Comparison of ENCODE assay signal across 18 cellular contexts in the genomic region with DNA sequence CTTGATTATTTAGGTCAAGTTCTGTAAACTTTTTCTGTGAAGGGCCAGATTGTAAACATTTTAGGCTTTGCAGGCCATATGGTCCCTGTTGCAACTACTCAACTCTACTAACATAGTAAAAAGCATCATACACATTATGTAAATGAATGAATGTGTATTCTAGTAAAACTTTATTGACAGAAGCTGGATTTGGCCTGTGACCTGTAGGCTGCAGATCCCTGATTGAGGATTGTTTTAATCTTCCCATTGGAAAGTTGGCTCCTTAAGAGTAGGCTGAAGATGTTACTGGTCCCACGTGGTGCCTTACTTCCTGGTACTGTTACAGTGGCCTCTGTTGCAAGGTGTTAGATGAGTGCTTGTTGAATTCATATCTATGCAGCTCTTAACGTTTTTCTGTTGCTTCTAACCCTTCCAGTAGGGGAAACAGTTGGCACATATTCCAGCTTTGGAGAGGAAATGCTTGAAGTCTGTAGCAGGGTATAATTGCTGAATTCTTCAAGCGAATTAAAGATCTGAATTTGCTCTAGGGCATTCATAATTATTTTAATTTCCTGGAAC.
A peak's percentile ranks its signal among the peaks of the same experiment; 100 is the strongest.
DNase-seq lines count a peak whose midpoint lies in the region; TF ChIP-seq lines count a peak whose summit lies in the region.
"Had no signal": no experiment of that assay in that cellular context is flagged by ENCODE, and none has a peak within 500 bp of the region (broad histone marks: within the 10 kb centered on the region; RNA-seq: fewer than 3 reads in every experiment).

No MANE protein-coding gene starts in this region.

- TF ChIP-seq POLR2A in prostate gland (IDR thresholded peaks at IDR 0.05), result no peak

- peaks cover 86% of the 10 kb centered on the region for H3K4me1 ChIP-seq in DOHH2 (ENCODE audit: control insufficient read depth, low read length)
- no peaks in the 10 kb centered on the region for H3K4me1 ChIP-seq in endodermal cell (ENCODE audit: control insufficient read depth, insufficient read depth, low read length)
- H3K4me1 ChIP-seq in prostate gland (replicated peaks), result no peaks in the 10 kb centered on the region

- DNase-seq in LNCaP clone FGC (ENCODE audit: low read depth), result peak; percentile 22
- peak; percentile 33 for DNase-seq in endodermal cell
- peak; percentile 45 for DNase-seq in pons (ENCODE audit: low spot score)
- DNase-seq in glomerular visceral epithelial cell (ENCODE audit: extremely low spot score), result no peak
- DNase-seq in prostate gland (ENCODE audit: low spot score), result no peak
- DNase-seq in T1000 (lab: John Stamatoyannopoulos, UW), result no peak
- no peak for DNase-seq in stimulated activated naive CD4-positive, alpha-beta T cell (lab: John Stamatoyannopoulos, UW)
- DNase-seq: activated CD4-positive, alpha-beta T cell treated with anti-CD3 and anti-CD28 coated beads, Interleukin-2, amount 50 U/mL, for 48 hours; activated effector memory CD4-positive, alpha-beta T cell treated with anti-CD3 and anti-CD28 coated beads, Interleukin-2, amount 50 U/mL, for 16 hours; CD4-positive, alpha-beta memory T cell; heart left ventricle; MG63; NCI-H1694; nucleus accumbens; PC-9; SIG-M5 had no signal

- H3K4me2 ChIP-seq in DOHH2 (ENCODE audit: low read length), result peak overlapping the region; percentile 61
- H3K4me2 ChIP-seq: PC-9 had no signal

- H3K9me3 ChIP-seq in DOHH2 (ENCODE audit: control insufficient read depth, insufficient read depth, low read length) (no peaks in the 10 kb centered on the region), endodermal cell (ENCODE audit: control insufficient read depth, low read length) (no peaks in the 10 kb centered on the region), prostate gland (no peaks in the 10 kb centered on the region)
- H3K9me3 ChIP-seq: heart left ventricle, MG63 had no signal

- no peak overlapping the region for H3K4me3 Mint-ChIP-seq in endodermal cell
- H3K4me3 Mint-ChIP-seq: CD4-positive, alpha-beta memory T cell had no signal

- intact Hi-C loops in prostate gland (cut with DNase I), result no loop called here

- H3K4me1 Mint-ChIP-seq in endodermal cell, result peaks cover 22% of the 10 kb centered on the region
- H3K4me1 Mint-ChIP-seq: CD4-positive, alpha-beta memory T cell had no signal

- 0 out of 2 replicates have a peak, but pooled peaks cover 2% of the 10 kb centered on the region for H3F3A ChIP-seq in DOHH2 (ENCODE audit: control insufficient read depth, insufficient read depth)

- H3K27me3 Mint-ChIP-seq in endodermal cell (ENCODE audit: insufficient read depth), result no peaks in the 10 kb centered on the region
- H3K27me3 Mint-ChIP-seq: CD4-positive, alpha-beta memory T cell had no signal

- 59 to 100% methylated on average over 1 to 3 of the region's 3 CpGs for WGBS in endodermal cell (ENCODE audit: insufficient coverage in 1 of 2, insufficient read length in 1 of 2), 2 experiments
- 51% methylated on average over 3 of the region's 3 CpGs for WGBS in prostate gland

- no peak for TF ChIP-seq CTCF in DOHH2 (IDR thresholded peaks at IDR 0.05; ENCODE audit: low read depth, low read length, poor library complexity, severe bottlenecking)
- TF ChIP-seq CTCF in LNCaP clone FGC (IDR thresholded peaks at IDR 0.05; ENCODE audit: control insufficient read depth, extremely low read depth, insufficient read depth), result no peak
- TF ChIP-seq CTCF in endodermal cell (conservative IDR thresholded peaks at IDR 0.05), result no peak
- no peak for TF ChIP-seq CTCF in prostate gland (IDR thresholded peaks at IDR 0.05)

- no peaks in the 10 kb centered on the region for H3K9me3 Mint-ChIP-seq in endodermal cell
- H3K9me3 Mint-ChIP-seq: CD4-positive, alpha-beta memory T cell had no signal

- H3K9me2 ChIP-seq in DOHH2 (replicated peaks; ENCODE audit: control insufficient read depth, low read length), result no peaks in the 10 kb centered on the region

- H3K79me2 ChIP-seq in DOHH2 (ENCODE audit: control insufficient read depth, low read length), result peaks cover 86% of the 10 kb centered on the region

- H3K4me3 ChIP-seq in DOHH2 (ENCODE audit: low read length) (peak overlapping the region; percentile 41), LNCaP clone FGC (ENCODE audit: low read depth, low read length) (no peak overlapping the region), endodermal cell (ENCODE audit: low read length) (no peak overlapping the region), prostate gland (no peak overlapping the region)
- H3K4me3 ChIP-seq: coronary artery, heart left ventricle, MG63, PC-9 had no signal

- H3K27me3 ChIP-seq in DOHH2 (ENCODE audit: control insufficient read depth, low read length) (no peaks in the 10 kb centered on the region), endodermal cell (ENCODE audit: control insufficient read depth, insufficient read depth, low read length, poor library complexity, severe bottlenecking) (no peaks in the 10 kb centered on the region), prostate gland (replicated peaks; ENCODE audit: insufficient read depth) (no peaks in the 10 kb centered on the region)
- H3K27me3 ChIP-seq: heart left ventricle, MG63 had no signal

- peaks cover 8% of the 10 kb centered on the region for H3K36me3 Mint-ChIP-seq in endodermal cell (ENCODE audit: low read depth)
- H3K36me3 Mint-ChIP-seq: CD4-positive, alpha-beta memory T cell had no signal

- H3K27ac ChIP-seq in DOHH2 (ENCODE audit: low read depth, low read length) (peak overlapping the region; percentile 31), endodermal cell (ENCODE audit: low read depth, low read length) (no peak overlapping the region), prostate gland (no peak overlapping the region)
- H3K27ac ChIP-seq: coronary artery, PC-9 had no signal

- no peak overlapping the region for H3K9ac ChIP-seq in endodermal cell (ENCODE audit: extremely low read depth, low read length, poor library complexity, severe bottlenecking)

- no peak overlapping the region for H3K27ac Mint-ChIP-seq in endodermal cell

- H4K20me1 ChIP-seq in DOHH2 (ENCODE audit: control insufficient read depth, insufficient read depth, low read depth, low read length), result no peaks in the 10 kb centered on the region

- H3K36me3 ChIP-seq in DOHH2 (ENCODE audit: control insufficient read depth, low read length), result peaks cover 12% of the 10 kb centered on the region
- H3K36me3 ChIP-seq in endodermal cell (ENCODE audit: control insufficient read depth, insufficient read depth, low read length), result no peaks in the 10 kb centered on the region
- H3K36me3 ChIP-seq in prostate gland, result no peaks in the 10 kb centered on the region
- H3K36me3 ChIP-seq: heart left ventricle, MG63 had no signal

Comparison
In these comparisons a context has a peak if more than half of its experiments do, and no peak if none do; other contexts are left out.
1. DNase-seq: peak in LNCaP clone FGC (single experiment), endodermal cell (single experiment) and pons (single experiment); none in glomerular visceral epithelial cell (single experiment), prostate gland (single experiment), T1000 (single experiment) and stimulated activated naive CD4-positive, alpha-beta T cell (0 of 6).